In the genomic region with DNA sequence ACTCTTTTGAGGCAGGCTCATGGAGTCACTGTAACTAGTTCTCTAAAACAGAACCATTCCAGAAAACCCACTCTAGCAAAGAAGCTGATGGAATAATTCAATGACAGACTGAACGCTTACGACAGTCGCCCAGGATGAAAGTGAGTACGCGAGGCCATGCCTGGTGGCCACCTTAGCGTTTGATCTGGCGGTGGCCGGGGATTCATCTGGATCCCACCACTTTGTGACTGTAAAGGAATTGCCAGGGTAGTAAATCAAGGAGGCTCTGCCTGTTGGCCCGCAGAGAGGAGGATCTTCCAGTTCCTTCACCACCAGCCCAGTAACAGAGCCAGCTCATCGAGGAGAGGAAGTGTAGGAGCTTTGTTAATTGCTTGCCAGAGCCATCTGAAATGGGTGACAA, we compare ENCODE assay signal across 15 cellular contexts. TPM values are rescaled to one million over a fixed set of nuclear protein-coding genes. Genes with fewer than 3 reads are reported as not detected.
"Had no signal": no experiment of that assay in that cellular context is flagged by ENCODE, and none has a peak within 500 bp of the region (broad histone marks: within the 10 kb centered on the region; RNA-seq: fewer than 3 reads in every experiment).

No MANE protein-coding gene starts in this region.

- H3K4me3 Mint-ChIP-seq: activated B cell treated with CpG ODN at 0.5 μM for 24 hours; activated CD4-positive, alpha-beta memory T cell treated with anti-CD3 and anti-CD28 coated beads for 36 hours; activated naive CD8-positive, alpha-beta T cell treated with anti-CD3 and anti-CD28 coated beads, Interleukin-2, amount 10 ng/mL, durations not matched to agents 7 days and 5 days; activated T-helper 1 cell treated with anti-CD3 and anti-CD28 coated beads, Interleukin-12 subunit alpha, Interleukin-12 subunit beta, Interleukin-2, Interleukin-4 antibody, amounts not matched to agents 30 ng/mL and 10 ng/mL and 1 ng/mL, durations not matched to agents 14 hours and 24 hours and 36 hours; stimulated activated naive B cell treated with anti-CD40 and anti-IgM and Interleukin-4, amounts not matched to agents 10 μg/mL and 1 μg/mL and 100 μg/mL, for 72 hours had no signal

- H3K27ac ChIP-seq: foreskin keratinocyte, hepatocyte had no signal

- ATAC-seq: foreskin keratinocyte; left colon; stimulated activated naive B cell treated with anti-CD40 and anti-IgM and Interleukin-4, amounts not matched to agents 10 μg/mL and 1 μg/mL and 100 μg/mL, for 72 hours had no signal

- H3K4me1 ChIP-seq: foreskin keratinocyte had no signal

- H3K4me2 ChIP-seq: hepatocyte had no signal

- H2AFZ ChIP-seq: hepatocyte had no signal

- H3K4me3 ChIP-seq: dorsolateral prefrontal cortex, hepatocyte, lung had no signal

- H3K79me2 ChIP-seq: hepatocyte had no signal

- DNase-seq: activated B cell treated with CpG ODN at 0.5 μM for 24 hours; activated CD4-positive, alpha-beta memory T cell treated with anti-CD3 and anti-CD28 coated beads for 36 hours; activated CD4-positive, alpha-beta T cell treated with anti-CD3 and anti-CD28 coated beads for 4 hours; activated naive CD4-positive, alpha-beta T cell treated with Interleukin-2 at 50 U/mL for 16 hours; activated naive CD8-positive, alpha-beta T cell treated with anti-CD3 and anti-CD28 coated beads, Interleukin-2, amount 10 ng/mL, durations not matched to agents 7 days and 5 days; activated T-cell treated with anti-CD3 and anti-CD28 coated beads for 4 hours; caudate nucleus; foreskin keratinocyte; left colon; stimulated activated naive B cell treated with anti-CD40 and anti-IgM and Interleukin-4, amounts not matched to agents 10 μg/mL and 1 μg/mL and 100 μg/mL, for 72 hours; SW 1271 had no signal

- H3K4me1 Mint-ChIP-seq: activated B cell treated with CpG ODN at 0.5 μM for 24 hours; activated naive CD8-positive, alpha-beta T cell treated with anti-CD3 and anti-CD28 coated beads, Interleukin-2, amount 10 ng/mL, durations not matched to agents 7 days and 5 days; stimulated activated naive B cell treated with anti-CD40 and anti-IgM and Interleukin-4, amounts not matched to agents 10 μg/mL and 1 μg/mL and 100 μg/mL, for 72 hours had no signal

- H3K9me3 Mint-ChIP-seq: activated B cell treated with CpG ODN at 0.5 μM for 24 hours; activated CD4-positive, alpha-beta memory T cell treated with anti-CD3 and anti-CD28 coated beads for 36 hours; activated naive CD8-positive, alpha-beta T cell treated with anti-CD3 and anti-CD28 coated beads, Interleukin-2, amount 10 ng/mL, durations not matched to agents 7 days and 5 days; activated T-helper 1 cell treated with anti-CD3 and anti-CD28 coated beads, Interleukin-12 subunit alpha, Interleukin-12 subunit beta, Interleukin-2, Interleukin-4 antibody, amounts not matched to agents 30 ng/mL and 10 ng/mL and 1 ng/mL, durations not matched to agents 14 hours and 24 hours and 36 hours; stimulated activated naive B cell treated with anti-CD40 and anti-IgM and Interleukin-4, amounts not matched to agents 10 μg/mL and 1 μg/mL and 100 μg/mL, for 72 hours had no signal

- H3K36me3 Mint-ChIP-seq: activated CD4-positive, alpha-beta memory T cell treated with anti-CD3 and anti-CD28 coated beads for 36 hours; activated naive CD8-positive, alpha-beta T cell treated with anti-CD3 and anti-CD28 coated beads, Interleukin-2, amount 10 ng/mL, durations not matched to agents 7 days and 5 days; stimulated activated naive B cell treated with anti-CD40 and anti-IgM and Interleukin-4, amounts not matched to agents 10 μg/mL and 1 μg/mL and 100 μg/mL, for 72 hours had no signal

- H3K27ac Mint-ChIP-seq: activated B cell treated with CpG ODN at 0.5 μM for 24 hours; activated CD4-positive, alpha-beta memory T cell treated with anti-CD3 and anti-CD28 coated beads for 36 hours; activated naive CD8-positive, alpha-beta T cell treated with anti-CD3 and anti-CD28 coated beads, Interleukin-2, amount 10 ng/mL, durations not matched to agents 7 days and 5 days; activated T-helper 1 cell treated with anti-CD3 and anti-CD28 coated beads, Interleukin-12 subunit alpha, Interleukin-12 subunit beta, Interleukin-2, Interleukin-4 antibody, amounts not matched to agents 30 ng/mL and 10 ng/mL and 1 ng/mL, durations not matched to agents 14 hours and 24 hours and 36 hours; stimulated activated naive B cell treated with anti-CD40 and anti-IgM and Interleukin-4, amounts not matched to agents 10 μg/mL and 1 μg/mL and 100 μg/mL, for 72 hours had no signal

- H3K27me3 ChIP-seq: dorsolateral prefrontal cortex, hepatocyte had no signal

RNA-seq across cellular contexts. Expression of a gene that starts 34.6 kb away (rescaled TPM):
- polyA plus RNA-seq: foreskin keratinocyte had no signal
